In genomic region chr6:111530218-111530617, GRCh38 we compare ENCODE assay signal across 25 cellular contexts. TPM values are rescaled to one million over a fixed set of nuclear protein-coding genes. Genes with fewer than 3 reads are reported as not detected.
A peak's percentile ranks its signal among the peaks of the same experiment; 100 is the strongest.
DNase-seq lines count a peak whose midpoint lies in the region; ATAC-seq, FAIRE-seq and TF ChIP-seq lines count a peak whose summit lies in the region.
"Had no signal": no experiment of that assay in that cellular context is flagged by ENCODE, and none has a peak within 500 bp of the region (broad histone marks: within the 10 kb centered on the region; RNA-seq: fewer than 3 reads in every experiment).

No MANE protein-coding gene starts in this region.

- H3K36me3 Mint-ChIP-seq in neural progenitor cell (peaks cover 6% of the 10 kb centered on the region), natural killer cell (no peaks in the 10 kb centered on the region)

- H3K9ac ChIP-seq in neural progenitor cell (no peak overlapping the region), PC-3 (ENCODE audit: low read length) (no peak overlapping the region)

- intact Hi-C loops in PC-3 (cut with micrococcal nuclease) (no loop called here), natural killer cell (cut with micrococcal nuclease) (no loop called here)

- POLR2A ChIA-PET in PC-3 (lab: Charles Lee; ENCODE audit: unreplicated experiment): no interaction called here

- peak; percentile 14 for FAIRE-seq in A204.1 (lab: Jason Lieb, UNC)
- FAIRE-seq: GM18507, HTR-8/SVneo had no signal

- H3K27ac ChIP-seq in KOPT-K1 (ENCODE audit: low read depth, low read length, poor library complexity, severe bottlenecking) (peak overlapping the region; percentile 28), neural progenitor cell (no peak overlapping the region), PC-3 (ENCODE audit: low read length) (no peak overlapping the region)

- TF ChIP-seq CTCF in neural progenitor cell (IDR thresholded peaks at IDR 0.05) (no peak), PC-3 (conservative IDR thresholded peaks at IDR 0.05; ENCODE audit: low read depth, low read length) (no peak), natural killer cell (IDR thresholded peaks at IDR 0.05) (no peak)

- DNase-seq in foreskin melanocyte: peak; percentile 40
- DNase-seq in neural progenitor cell (ENCODE audit: low spot score): no peak
- no peak for DNase-seq in PC-3
- no peak for DNase-seq in NCI-H1417 treated with DMSO at 0.1 percent for 48 hours (lab: John Stamatoyannopoulos, UW)
- DNase-seq in activated T-cell treated with anti-CD3 and anti-CD28 coated beads, Interleukin-2, amount 50 U/mL, for 48 hours: no peak
- no peak for DNase-seq in natural killer cell
- DNase-seq: 8988T; AML-193; C1 segment of cervical spinal cord; CD8-positive, alpha-beta memory T cell; GDM1; HCEC 1CT; MG63; NCI-H1092; NCI-H1436 treated with DMSO at 0.1 percent for 48 hours; NCI-H2029; NCI-H2227 treated with DMSO at 0.1 percent for 48 hours; NCI-H510A; NCI-H748 treated with DMSO at 0.1 percent for 48 hours; Peyer's patch had no signal

- no peaks in the 10 kb centered on the region for H3K27me3 ChIP-seq in neural progenitor cell
- H3K27me3 ChIP-seq in PC-3 (ENCODE audit: low read length): no peaks in the 10 kb centered on the region
- H3K27me3 ChIP-seq: MG63, Peyer's patch had no signal

- no TSS peak for BruUV-seq in PC-3 (replicated peaks; lab: Mats Ljungman, UMichigan)

- no peak overlapping the region for H2AFZ ChIP-seq in neural progenitor cell (replicated peaks)
- H2AFZ ChIP-seq in PC-3 (ENCODE audit: low read length): no peak overlapping the region
- H2AFZ ChIP-seq: GM23338 had no signal

- H3K9me3 Mint-ChIP-seq in neural progenitor cell (peaks cover 5% of the 10 kb centered on the region), natural killer cell (no peaks in the 10 kb centered on the region)
- H3K9me3 Mint-ChIP-seq: CD8-positive, alpha-beta memory T cell; GM23338 had no signal

- H3K27ac Mint-ChIP-seq in neural progenitor cell (no peak overlapping the region), natural killer cell (no peak overlapping the region)
- H3K27ac Mint-ChIP-seq: GM23338 had no signal

- H4K20me1 ChIP-seq in neural progenitor cell (ENCODE audit: low read depth): peaks cover 2% of the 10 kb centered on the region
- no peaks in the 10 kb centered on the region for H4K20me1 ChIP-seq in PC-3 (ENCODE audit: low read length)

- H3K4me1 ChIP-seq in neural progenitor cell (peaks cover 11% of the 10 kb centered on the region), PC-3 (ENCODE audit: insufficient read depth, low read length) (no peaks in the 10 kb centered on the region)

- H3K9me3 ChIP-seq in KOPT-K1 (ENCODE audit: insufficient read depth, low read length, poor library complexity, severe bottlenecking): no peaks in the 10 kb centered on the region
- H3K9me3 ChIP-seq in neural progenitor cell (ENCODE audit: low read depth): no peaks in the 10 kb centered on the region
- H3K9me3 ChIP-seq in PC-3 (ENCODE audit: low read length): no peaks in the 10 kb centered on the region
- H3K9me3 ChIP-seq: MG63, Peyer's patch had no signal

- H3K4me3 ChIP-seq in neural progenitor cell (no peak overlapping the region), PC-3 (ENCODE audit: low read length) (no peak overlapping the region)
- H3K4me3 ChIP-seq: GM23338, MG63, Peyer's patch had no signal

- H3K79me2 ChIP-seq in neural progenitor cell (ENCODE audit: low read depth) (peaks cover 9% of the 10 kb centered on the region), PC-3 (ENCODE audit: low read length) (no peaks in the 10 kb centered on the region)

- H3K36me3 ChIP-seq in KOPT-K1 (ENCODE audit: insufficient read depth, low read length): no peaks in the 10 kb centered on the region
- H3K36me3 ChIP-seq in neural progenitor cell: no peaks in the 10 kb centered on the region
- no peaks in the 10 kb centered on the region for H3K36me3 ChIP-seq in PC-3 (ENCODE audit: low read depth, low read length)
- H3K36me3 ChIP-seq: MG63, Peyer's patch had no signal

- H3F3A ChIP-seq in neural progenitor cell (ENCODE audit: low read depth) (no peaks in the 10 kb centered on the region), PC-3 (ENCODE audit: low read length, unreplicated experiment) (no peaks in the 10 kb centered on the region)

- H3K4me2 ChIP-seq in neural progenitor cell (peak overlapping the region; percentile 17), PC-3 (ENCODE audit: low read length) (no peak overlapping the region)
- H3K4me2 ChIP-seq: GM23338 had no signal

- H3K27me3 Mint-ChIP-seq in neural progenitor cell (ENCODE audit: insufficient read depth, low read depth) (no peaks in the 10 kb centered on the region), natural killer cell (ENCODE audit: low read depth in 2 of 2) (no peaks in the 10 kb centered on the region)
- H3K27me3 Mint-ChIP-seq: CD8-positive, alpha-beta memory T cell had no signal

- CTCF ChIA-PET in PC-3 (lab: Charles Lee): no interaction called here

- no peaks in the 10 kb centered on the region for H3K9me2 ChIP-seq in PC-3 (replicated peaks; ENCODE audit: low read length)

- ATAC-seq in PC-3 (no peak), natural killer cell (no peak)

- H3K4me1 Mint-ChIP-seq in neural progenitor cell (peaks cover 10% of the 10 kb centered on the region), natural killer cell (peaks cover 5 to 6% of the 10 kb centered on the region in 2 donors)

- H3K4me3 Mint-ChIP-seq in neural progenitor cell: no peak overlapping the region
- H3K4me3 Mint-ChIP-seq in natural killer cell: no peak overlapping the region
- H3K4me3 Mint-ChIP-seq: GM23338 had no signal

RNA-seq across cellular contexts. Expression of gene REV3L, which starts 47.2 kb away (rescaled TPM):
- total RNA-seq in neural progenitor cell (ENCODE audit: low replicate concordance) (14.0 and 23.5 TPM in 2 replicates), PC-3 (2014; rRNA removed) (13.9 and 25.3 TPM in 2 replicates), natural killer cell (10 to 100 TPM; 18.1 to 25.5 (median 22.7) TPM)
